1 cellular context compared by ENCODE assay signal in the genomic region with DNA sequence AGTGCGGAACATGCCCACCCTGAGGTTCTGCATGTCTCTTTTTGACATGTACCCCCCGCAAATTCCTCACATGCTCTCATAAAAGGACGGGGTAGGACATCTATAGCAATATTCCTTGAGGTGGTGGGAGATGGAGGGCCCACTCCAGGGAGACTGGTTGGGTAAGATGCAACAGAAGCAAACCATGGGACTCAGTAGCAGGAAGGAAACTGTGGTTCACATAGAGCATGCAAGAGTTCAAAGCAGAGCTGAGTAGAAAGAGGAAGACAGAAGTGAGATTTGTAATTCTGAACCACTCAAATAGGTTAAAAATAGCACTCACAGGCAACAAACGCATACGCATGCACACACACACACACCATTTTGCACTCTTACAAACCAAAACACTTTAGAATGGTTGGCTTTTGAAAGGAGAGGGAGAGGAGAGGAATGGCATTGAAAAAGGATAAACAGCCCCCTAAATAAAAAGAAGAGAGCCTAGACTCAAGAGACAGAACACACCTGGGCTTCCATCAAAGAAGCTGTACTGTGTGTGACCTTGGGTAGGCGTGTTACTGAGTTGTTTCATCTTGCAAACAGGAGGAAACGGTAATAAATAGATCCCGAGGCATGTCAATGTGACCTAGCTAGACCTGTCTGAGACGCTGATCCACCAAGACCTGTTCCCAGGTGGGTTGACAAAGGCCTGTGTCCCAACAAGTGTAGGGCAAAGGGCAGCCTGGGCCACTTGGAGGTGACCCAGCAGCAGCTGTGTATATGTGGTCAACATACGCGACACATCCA.
TF ChIP-seq lines count a peak whose summit lies in the region.

No MANE protein-coding gene starts in this region.

TF ChIP-seq in GM23338, 12 proteins besides CTCF, POLR2A, EP300 and RAD21 (continued from another document):
- TF ChIP-seq, protein P1, sequence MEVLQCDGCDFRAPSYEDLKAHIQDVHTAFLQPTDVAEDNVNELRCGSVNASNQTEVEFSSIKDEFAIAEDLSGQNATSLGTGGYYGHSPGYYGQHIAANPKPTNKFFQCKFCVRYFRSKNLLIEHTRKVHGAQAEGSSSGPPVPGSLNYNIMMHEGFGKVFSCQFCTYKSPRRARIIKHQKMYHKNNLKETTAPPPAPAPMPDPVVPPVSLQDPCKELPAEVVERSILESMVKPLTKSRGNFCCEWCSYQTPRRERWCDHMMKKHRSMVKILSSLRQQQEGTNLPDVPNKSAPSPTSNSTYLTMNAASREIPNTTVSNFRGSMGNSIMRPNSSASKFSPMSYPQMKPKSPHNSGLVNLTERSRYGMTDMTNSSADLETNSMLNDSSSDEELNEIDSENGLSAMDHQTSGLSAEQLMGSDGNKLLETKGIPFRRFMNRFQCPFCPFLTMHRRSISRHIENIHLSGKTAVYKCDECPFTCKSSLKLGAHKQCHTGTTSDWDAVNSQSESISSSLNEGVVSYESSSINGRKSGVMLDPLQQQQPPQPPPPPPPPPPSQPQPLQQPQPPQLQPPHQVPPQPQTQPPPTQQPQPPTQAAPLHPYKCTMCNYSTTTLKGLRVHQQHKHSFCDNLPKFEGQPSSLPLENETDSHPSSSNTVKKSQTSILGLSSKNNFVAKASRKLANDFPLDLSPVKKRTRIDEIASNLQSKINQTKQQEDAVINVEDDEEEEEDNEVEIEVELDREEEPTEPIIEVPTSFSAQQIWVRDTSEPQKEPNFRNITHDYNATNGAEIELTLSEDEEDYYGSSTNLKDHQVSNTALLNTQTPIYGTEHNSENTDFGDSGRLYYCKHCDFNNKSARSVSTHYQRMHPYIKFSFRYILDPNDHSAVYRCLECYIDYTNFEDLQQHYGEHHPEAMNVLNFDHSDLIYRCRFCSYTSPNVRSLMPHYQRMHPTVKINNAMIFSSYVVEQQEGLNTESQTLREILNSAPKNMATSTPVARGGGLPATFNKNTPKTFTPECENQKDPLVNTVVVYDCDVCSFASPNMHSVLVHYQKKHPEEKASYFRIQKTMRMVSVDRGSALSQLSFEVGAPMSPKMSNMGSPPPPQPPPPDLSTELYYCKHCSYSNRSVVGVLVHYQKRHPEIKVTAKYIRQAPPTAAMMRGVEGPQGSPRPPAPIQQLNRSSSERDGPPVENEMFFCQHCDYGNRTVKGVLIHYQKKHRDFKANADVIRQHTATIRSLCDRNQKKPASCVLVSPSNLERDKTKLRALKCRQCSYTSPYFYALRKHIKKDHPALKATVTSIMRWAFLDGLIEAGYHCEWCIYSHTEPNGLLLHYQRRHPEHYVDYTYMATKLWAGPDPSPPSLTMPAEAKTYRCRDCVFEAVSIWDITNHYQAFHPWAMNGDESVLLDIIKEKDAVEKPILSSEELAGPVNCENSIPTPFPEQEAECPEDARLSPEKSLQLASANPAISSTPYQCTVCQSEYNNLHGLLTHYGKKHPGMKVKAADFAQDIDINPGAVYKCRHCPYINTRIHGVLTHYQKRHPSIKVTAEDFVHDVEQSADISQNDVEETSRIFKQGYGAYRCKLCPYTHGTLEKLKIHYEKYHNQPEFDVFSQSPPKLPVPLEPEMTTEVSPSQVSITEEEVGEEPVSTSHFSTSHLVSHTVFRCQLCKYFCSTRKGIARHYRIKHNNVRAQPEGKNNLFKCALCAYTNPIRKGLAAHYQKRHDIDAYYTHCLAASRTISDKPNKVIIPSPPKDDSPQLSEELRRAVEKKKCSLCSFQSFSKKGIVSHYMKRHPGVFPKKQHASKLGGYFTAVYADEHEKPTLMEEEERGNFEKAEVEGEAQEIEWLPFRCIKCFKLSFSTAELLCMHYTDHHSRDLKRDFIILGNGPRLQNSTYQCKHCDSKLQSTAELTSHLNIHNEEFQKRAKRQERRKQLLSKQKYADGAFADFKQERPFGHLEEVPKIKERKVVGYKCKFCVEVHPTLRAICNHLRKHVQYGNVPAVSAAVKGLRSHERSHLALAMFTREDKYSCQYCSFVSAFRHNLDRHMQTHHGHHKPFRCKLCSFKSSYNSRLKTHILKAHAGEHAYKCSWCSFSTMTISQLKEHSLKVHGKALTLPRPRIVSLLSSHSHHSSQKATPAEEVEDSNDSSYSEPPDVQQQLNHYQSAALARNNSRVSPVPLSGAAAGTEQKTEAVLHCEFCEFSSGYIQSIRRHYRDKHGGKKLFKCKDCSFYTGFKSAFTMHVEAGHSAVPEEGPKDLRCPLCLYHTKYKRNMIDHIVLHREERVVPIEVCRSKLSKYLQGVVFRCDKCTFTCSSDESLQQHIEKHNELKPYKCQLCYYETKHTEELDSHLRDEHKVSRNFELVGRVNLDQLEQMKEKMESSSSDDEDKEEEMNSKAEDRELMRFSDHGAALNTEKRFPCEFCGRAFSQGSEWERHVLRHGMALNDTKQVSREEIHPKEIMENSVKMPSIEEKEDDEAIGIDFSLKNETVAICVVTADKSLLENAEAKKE (CRISPR knock-in tag; IDR thresholded peaks at IDR 0.05): no peak
- TF ChIP-seq EZH2phosphoT487 (IDR thresholded peaks at IDR 0.05; ENCODE audit: unreplicated experiment) (no peak), CREB1 (CRISPR knock-in tag; IDR thresholded peaks at IDR 0.05; ENCODE audit: low read depth) (no peak), STAT1 (IDR thresholded peaks at IDR 0.05; ENCODE audit: unreplicated experiment) (no peak)
